ENCODE assay signal across 37 cellular contexts in the genomic region with DNA sequence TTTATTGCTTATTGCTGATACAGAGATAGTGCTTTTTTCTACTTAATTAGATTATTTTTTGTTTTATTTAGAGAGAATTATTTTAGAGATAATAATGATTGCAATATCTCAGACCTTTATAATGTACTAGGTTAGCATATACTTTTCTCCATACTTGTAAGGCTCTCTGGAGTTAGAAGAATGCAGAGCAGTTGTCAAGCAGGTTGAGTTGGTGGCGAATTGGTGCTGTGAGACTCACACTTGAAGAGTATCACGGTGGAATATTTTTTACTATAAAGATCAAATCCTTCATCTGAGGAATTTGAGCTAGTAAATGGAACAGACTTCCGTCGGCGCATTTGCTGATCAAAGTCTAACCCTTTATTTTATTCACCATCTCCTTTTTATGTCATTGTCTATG. TPM values are rescaled to one million over a fixed set of nuclear protein-coding genes. Genes with fewer than 3 reads are reported as not detected.
"Had no signal": no experiment of that assay in that cellular context is flagged by ENCODE, and none has a peak within 500 bp of the region (broad histone marks: within the 10 kb centered on the region; RNA-seq: fewer than 3 reads in every experiment).

No MANE protein-coding gene starts in this region.

- ATAC-seq: activated naive CD4-positive, alpha-beta T cell treated with anti-CD3 and anti-CD28 coated beads, Interleukin-2, amount 50 U/mL, for 72 hours; activated naive CD8-positive, alpha-beta T cell treated with anti-CD3 and anti-CD28 coated beads, Interleukin-2, amount 50 U/mL, for 24 hours; activated T-cell treated with anti-CD3 and anti-CD28 coated beads, Interleukin-2, amount 50 U/mL, for 4 hours; activated T-cell treated with anti-CD3 and anti-CD28 coated beads, Interleukin-2, amount 50 U/mL, for 72 hours; activated T-helper 17 cell treated with anti-CD3 and anti-CD28 coated beads, Interleukin-2, amount 50 U/mL, for 72 hours; body of pancreas had no signal

- DNase-seq: activated effector memory CD4-positive, alpha-beta T cell treated with anti-CD3 and anti-CD28 coated beads, Interleukin-2, amount 50 U/mL, for 16 hours; activated effector memory CD4-positive, alpha-beta T cell treated with Interleukin-2 at 50 U/mL for 16 hours; activated gamma-delta T cell; activated gamma-delta T cell treated with Interleukin-2 at 50 U/mL for 16 hours; activated naive CD4-positive, alpha-beta T cell; activated naive CD4-positive, alpha-beta T cell treated with anti-CD3 and anti-CD28 coated beads, Interleukin-2, amount 10 ng/mL, durations not matched to agents 7 days and 5 days; activated naive CD4-positive, alpha-beta T cell treated with anti-CD3 and anti-CD28 coated beads, Interleukin-2, amount 50 U/mL, for 16 hours; activated naive CD4-positive, alpha-beta T cell treated with Interleukin-2 at 50 U/mL for 16 hours; activated naive CD8-positive, alpha-beta T cell treated with anti-CD3 and anti-CD28 coated beads for 36 hours; activated naive CD8-positive, alpha-beta T cell treated with anti-CD3 and anti-CD28 coated beads, Interleukin-2, amount 10 ng/mL, durations not matched to agents 7 days and 5 days; activated naive CD8-positive, alpha-beta T cell treated with anti-CD3 and anti-CD28 coated beads, Interleukin-2, amount 50 U/mL, for 24 hours; activated T-cell treated with anti-CD3 and anti-CD28 coated beads, Interleukin-2, amount 50 U/mL, for 1 hour; activated T-cell treated with anti-CD3 and anti-CD28 coated beads, Interleukin-2, amount 50 U/mL, for 24 hours; activated T-cell treated with anti-CD3 and anti-CD28 coated beads, Interleukin-2, amount 50 U/mL, for 4 hours; activated T-cell treated with anti-CD3 and anti-CD28 coated beads, Interleukin-2, amount 50 U/mL, for 48 hours; amniotic stem cell; aorta; central memory CD4-positive, alpha-beta T cell; cerebellar nuclear complex had no signal

- H3K36me3 ChIP-seq: adrenal gland, ascending aorta, brain microvascular endothelial cell, breast epithelium, cardiac muscle cell had no signal

- H3K27ac ChIP-seq: adrenal gland, ascending aorta, body of pancreas, brain microvascular endothelial cell, breast epithelium, cardiac muscle cell had no signal

- H3K4me1 ChIP-seq: adrenal gland, ascending aorta, body of pancreas, breast epithelium had no signal

- H3K4me3 ChIP-seq: adrenal gland, ascending aorta, body of pancreas, breast epithelium, cardiac muscle cell had no signal

- H3K9me3 ChIP-seq: adrenal gland, body of pancreas had no signal

- H3K27me3 ChIP-seq: adrenal gland, ascending aorta, body of pancreas, brain microvascular endothelial cell, breast epithelium, cardiac muscle cell had no signal

RNA-seq across cellular contexts. Expression of a gene that starts 47.3 kb away (rescaled TPM):
- total RNA-seq: activated naive CD4-positive, alpha-beta T cell treated with anti-CD3 and anti-CD28 coated beads for 36 hours; activated naive CD4-positive, alpha-beta T cell treated with anti-CD3 and anti-CD28 coated beads, Interleukin-2, amount 50 U/mL, for 72 hours; activated naive CD8-positive, alpha-beta T cell treated with anti-CD3 and anti-CD28 coated beads for 36 hours; activated naive CD8-positive, alpha-beta T cell treated with anti-CD3 and anti-CD28 coated beads, Interleukin-2, amount 10 ng/mL, durations not matched to agents 7 days and 5 days; activated T-cell treated with anti-CD3 and anti-CD28 coated beads, Interleukin-2, amount 50 U/mL, for 4 hours; activated T-cell treated with anti-CD3 and anti-CD28 coated beads, Interleukin-2, amount 50 U/mL, for 72 hours; activated T-helper 1 cell treated with anti-CD3 and anti-CD28 coated beads, Interleukin-12 subunit alpha, Interleukin-12 subunit beta, Interleukin-2, Interleukin-4 antibody, amounts not matched to agents 30 ng/mL and 10 ng/mL and 1 ng/mL, durations not matched to agents 14 hours and 24 hours and 36 hours; activated T-helper 17 cell treated with anti-CD3 and anti-CD28 coated beads, Interleukin-2, amount 50 U/mL, for 72 hours; activated T-helper 2 cell treated with anti-CD3 and anti-CD28 coated beads, Interferon-gamma antibody, Interleukin-2, Interleukin-4, amounts not matched to agents 10 μg/mL and 5 μg/mL and 100 μg/mL, durations not matched to agents 14 hours and 24 hours and 36 hours; adrenal gland; aorta; ascending aorta; astrocyte; body of pancreas; breast epithelium; bronchial epithelial cell; cardiac muscle cell; cardiac septum; cerebellum; chondrocyte had no signal
- polyA plus RNA-seq: adipose tissue, adrenal gland, aorta, cardiac muscle cell had no signal
